ENCODE assay signal across 12 cellular contexts in the genomic region with DNA sequence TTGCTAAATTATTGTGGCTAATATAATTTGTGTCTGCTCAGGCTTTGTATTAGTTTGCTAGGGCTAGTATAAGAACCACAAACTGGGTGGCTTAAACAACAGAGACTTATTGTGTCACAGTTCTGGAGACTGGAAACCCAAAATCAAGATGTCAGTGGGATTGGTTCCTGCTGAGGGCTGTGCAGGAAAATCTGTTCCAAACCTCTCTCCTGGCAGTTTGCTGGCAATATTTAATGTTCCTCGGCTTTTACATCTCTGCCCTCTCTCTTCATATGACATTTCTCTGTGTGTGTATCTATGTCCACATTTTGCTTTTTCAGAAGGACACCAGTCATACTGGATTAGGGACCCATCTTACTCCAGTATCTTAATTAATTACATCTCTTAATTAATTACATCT.
"Had no signal": no experiment of that assay in that cellular context is flagged by ENCODE, and none has a peak within 500 bp of the region (broad histone marks: within the 10 kb centered on the region; RNA-seq: fewer than 3 reads in every experiment).

No MANE protein-coding gene starts in this region.

- DNase-seq: activated CD4-positive, alpha-beta T cell treated with anti-CD3 and anti-CD28 coated beads, Interleukin-2, amount 10 ng/mL, durations not matched to agents 7 days and 5 days; activated CD8-positive, alpha-beta memory T cell treated with anti-CD3 and anti-CD28 coated beads for 24 hours; activated naive CD4-positive, alpha-beta T cell treated with anti-CD3 and anti-CD28 coated beads, Interleukin-2, amount 10 ng/mL, durations not matched to agents 7 days and 5 days; endodermal cell; erythroblast; naive thymus-derived CD8-positive, alpha-beta T cell; stimulated activated CD4-positive, alpha-beta T cell treated with anti-CD3 and anti-CD28 coated beads, Interleukin-12 subunit alpha, Interleukin-12 subunit beta, amount 100 ng/mL, for 4 hours; stimulated activated naive CD4-positive, alpha-beta T cell treated with Interleukin-2 at 50 U/mL for 16 hours had no signal

- H3K27ac Mint-ChIP-seq: activated CD4-positive, alpha-beta T cell treated with anti-CD3 and anti-CD28 coated beads, Interleukin-2, amount 10 ng/mL, durations not matched to agents 7 days and 5 days; activated naive CD4-positive, alpha-beta T cell treated with anti-CD3 and anti-CD28 coated beads, Interleukin-2, amount 10 ng/mL, durations not matched to agents 7 days and 5 days; activated T-helper 17 cell treated with anti-CD3 and anti-CD28 coated beads, Interleukin-2, amount 50 U/mL, for 72 hours; endodermal cell; naive thymus-derived CD8-positive, alpha-beta T cell; T-helper 1 cell treated with Interleukin-12 subunit alpha and Interleukin-12 subunit beta and Interleukin-4 antibody, amounts not matched to agents 30 μg/mL and 1 μg/mL, for 36 hours had no signal

- H3K36me3 Mint-ChIP-seq: activated naive CD4-positive, alpha-beta T cell treated with anti-CD3 and anti-CD28 coated beads, Interleukin-2, amount 10 ng/mL, durations not matched to agents 7 days and 5 days; naive thymus-derived CD8-positive, alpha-beta T cell had no signal

- H3K27me3 Mint-ChIP-seq: activated CD4-positive, alpha-beta T cell treated with anti-CD3 and anti-CD28 coated beads, Interleukin-2, amount 10 ng/mL, durations not matched to agents 7 days and 5 days; central memory CD8-positive, alpha-beta T cell had no signal

- H3K4me3 Mint-ChIP-seq: activated CD4-positive, alpha-beta T cell treated with anti-CD3 and anti-CD28 coated beads, Interleukin-2, amount 10 ng/mL, durations not matched to agents 7 days and 5 days; activated naive CD4-positive, alpha-beta T cell treated with anti-CD3 and anti-CD28 coated beads, Interleukin-2, amount 10 ng/mL, durations not matched to agents 7 days and 5 days; activated T-helper 17 cell treated with anti-CD3 and anti-CD28 coated beads, Interleukin-2, amount 50 U/mL, for 72 hours; central memory CD8-positive, alpha-beta T cell; endodermal cell; naive thymus-derived CD8-positive, alpha-beta T cell; T-helper 1 cell treated with Interleukin-12 subunit alpha and Interleukin-12 subunit beta and Interleukin-4 antibody, amounts not matched to agents 30 μg/mL and 1 μg/mL, for 36 hours had no signal

- ATAC-seq: activated T-helper 17 cell treated with anti-CD3 and anti-CD28 coated beads, Interleukin-2, amount 50 U/mL, for 72 hours; naive thymus-derived CD8-positive, alpha-beta T cell; sciatic nerve had no signal

- H3K4me1 Mint-ChIP-seq: activated CD4-positive, alpha-beta T cell treated with anti-CD3 and anti-CD28 coated beads, Interleukin-2, amount 10 ng/mL, durations not matched to agents 7 days and 5 days; activated naive CD4-positive, alpha-beta T cell treated with anti-CD3 and anti-CD28 coated beads, Interleukin-2, amount 10 ng/mL, durations not matched to agents 7 days and 5 days; activated T-helper 17 cell treated with anti-CD3 and anti-CD28 coated beads, Interleukin-2, amount 50 U/mL, for 72 hours; central memory CD8-positive, alpha-beta T cell; endodermal cell; naive thymus-derived CD8-positive, alpha-beta T cell had no signal

- H3K9me3 Mint-ChIP-seq: activated CD4-positive, alpha-beta T cell treated with anti-CD3 and anti-CD28 coated beads, Interleukin-2, amount 10 ng/mL, durations not matched to agents 7 days and 5 days; activated naive CD4-positive, alpha-beta T cell treated with anti-CD3 and anti-CD28 coated beads, Interleukin-2, amount 10 ng/mL, durations not matched to agents 7 days and 5 days; activated T-helper 17 cell treated with anti-CD3 and anti-CD28 coated beads, Interleukin-2, amount 50 U/mL, for 72 hours; central memory CD8-positive, alpha-beta T cell; endodermal cell; T-helper 1 cell treated with Interleukin-12 subunit alpha and Interleukin-12 subunit beta and Interleukin-4 antibody, amounts not matched to agents 30 μg/mL and 1 μg/mL, for 36 hours had no signal
